Comparison of ENCODE assay signal across 12 cellular contexts in the genomic region with DNA sequence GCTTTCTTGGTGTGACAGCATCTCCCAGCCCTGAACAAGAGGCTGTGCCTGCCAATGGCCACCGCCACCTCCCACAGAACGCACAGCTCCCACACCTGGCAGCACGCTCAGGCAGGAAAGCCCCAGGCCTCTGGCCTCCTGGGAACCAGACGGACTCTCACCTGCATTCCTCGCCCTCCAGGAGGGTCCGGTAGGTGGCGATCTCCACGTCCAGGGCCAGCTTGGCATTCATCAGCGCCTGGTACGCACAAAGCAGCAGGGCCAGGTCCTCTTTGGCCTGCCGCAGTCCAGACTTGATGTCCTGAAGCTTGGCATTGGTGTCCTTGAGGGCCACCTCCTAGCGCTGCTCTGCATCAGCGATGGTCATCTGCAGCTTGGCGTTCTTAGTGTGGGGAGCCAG. TPM values are rescaled to one million over a fixed set of nuclear protein-coding genes. Genes with fewer than 3 reads are reported as not detected.
DNase-seq lines count a peak whose midpoint lies in the region; ATAC-seq and TF ChIP-seq lines count a peak whose summit lies in the region.
"Had no signal": no experiment of that assay in that cellular context is flagged by ENCODE, and none has a peak within 500 bp of the region (broad histone marks: within the 10 kb centered on the region; RNA-seq: fewer than 3 reads in every experiment).

No MANE protein-coding gene starts in this region.

- H3F3A ChIP-seq in neural progenitor cell (ENCODE audit: low read depth) = peaks cover 6% of the 10 kb centered on the region

- no peaks in the 10 kb centered on the region for H3K9me3 Mint-ChIP-seq in central memory CD8-positive, alpha-beta T cell
- H3K9me3 Mint-ChIP-seq in neural progenitor cell = no peaks in the 10 kb centered on the region

- peak; percentile 10 for DNase-seq in ELR (ENCODE audit: low read depth)
- DNase-seq in HT1080 (ENCODE audit: low read depth) = peak; percentile 4
- no peak for DNase-seq in central memory CD8-positive, alpha-beta T cell (ENCODE audit: low spot score in 2 of 2)
- DNase-seq in neural progenitor cell (ENCODE audit: low spot score) = peak; percentile 42
- DNase-seq in hepatic stellate cell (ENCODE audit: low spot score) = no peak
- DNase-seq in stimulated activated CD8-positive, alpha-beta memory T cell treated with anti-CD3 and anti-CD28 coated beads, Interleukin-4, amount 100 ng/mL, for 48 hours = no peak
- no peak for DNase-seq in NCI-H1092 (lab: John Stamatoyannopoulos, UW)
- DNase-seq: COR-L47, foreskin keratinocyte, NCI-H1092 treated with DMSO at 0.1 percent for 48 hours, NCI-H524 had no signal

- peaks cover 14% of the 10 kb centered on the region for H3K4me1 Mint-ChIP-seq in central memory CD8-positive, alpha-beta T cell
- peaks cover 8% of the 10 kb centered on the region for H3K4me1 Mint-ChIP-seq in neural progenitor cell

- no peaks in the 10 kb centered on the region for H3K9me3 ChIP-seq in neural progenitor cell (ENCODE audit: low read depth)

- no peaks in the 10 kb centered on the region for H4K20me1 ChIP-seq in neural progenitor cell (ENCODE audit: low read depth)

- TF ChIP-seq CTCF in neural progenitor cell (IDR thresholded peaks at IDR 0.05) = peak; percentile 44

- no peaks in the 10 kb centered on the region for H3K79me2 ChIP-seq in neural progenitor cell (ENCODE audit: low read depth)

- no peak overlapping the region for H3K4me2 ChIP-seq in neural progenitor cell

- no peaks in the 10 kb centered on the region for H3K36me3 ChIP-seq in neural progenitor cell

- H3K27ac ChIP-seq in neural progenitor cell = no peak overlapping the region
- H3K27ac ChIP-seq: foreskin keratinocyte had no signal

- no peak overlapping the region for H3K4me3 ChIP-seq in neural progenitor cell

- peak overlapping the region; percentile 55 for H3K4me3 Mint-ChIP-seq in central memory CD8-positive, alpha-beta T cell
- H3K4me3 Mint-ChIP-seq in neural progenitor cell = peak overlapping the region; percentile 77

- H3K4me1 ChIP-seq in neural progenitor cell = no peaks in the 10 kb centered on the region
- H3K4me1 ChIP-seq: foreskin keratinocyte had no signal

- no peak overlapping the region for H2AFZ ChIP-seq in neural progenitor cell (replicated peaks)

- H3K27me3 ChIP-seq in neural progenitor cell = peaks cover 62% of the 10 kb centered on the region

- H3K9ac ChIP-seq in neural progenitor cell = no peak overlapping the region

- no peak for ATAC-seq in central memory CD8-positive, alpha-beta T cell (replicated peaks; ENCODE audit: extremely low read depth, poor library complexity, severe bottlenecking)
- ATAC-seq: foreskin keratinocyte had no signal

- no peaks in the 10 kb centered on the region for H3K36me3 Mint-ChIP-seq in central memory CD8-positive, alpha-beta T cell (ENCODE audit: insufficient read depth)
- no peaks in the 10 kb centered on the region for H3K36me3 Mint-ChIP-seq in neural progenitor cell

- H3K27me3 Mint-ChIP-seq in central memory CD8-positive, alpha-beta T cell = peaks cover 55% of the 10 kb centered on the region
- peaks cover 29% of the 10 kb centered on the region for H3K27me3 Mint-ChIP-seq in neural progenitor cell (ENCODE audit: insufficient read depth, low read depth)

- H3K27ac Mint-ChIP-seq in central memory CD8-positive, alpha-beta T cell (ENCODE audit: low read depth) = no peak overlapping the region
- no peak overlapping the region for H3K27ac Mint-ChIP-seq in neural progenitor cell

RNA-seq across cellular contexts. Expression of gene KRT77, which starts 12.1 kb away (rescaled TPM):
- not detected in 2 replicates for total RNA-seq in HT1080 (2014; rRNA removed; shearing (Covaris generic))
- not detected in 2 replicates for polyA plus RNA-seq in HT1080 (2015; cell fraction: cytosol; rRNA removed)
- not detected in 2 replicates for polyA plus RNA-seq in HT1080 (2015; cell fraction: nucleus; rRNA removed)
- total RNA-seq in neural progenitor cell (ENCODE audit: low replicate concordance) = 0.47 TPM in 1 of 2 replicates, not detected in the other
- total RNA-seq: foreskin keratinocyte had no signal

RNA-seq across cellular contexts. Expression of gene KRT1, which starts 35.2 kb away (rescaled TPM):
- not detected in 2 replicates for total RNA-seq in HT1080 (2014; rRNA removed; shearing (Covaris generic))
- polyA plus RNA-seq in HT1080 (2015; cell fraction: cytosol; rRNA removed) = not detected in 2 replicates
- not detected in 2 replicates for polyA plus RNA-seq in HT1080 (2015; cell fraction: nucleus; rRNA removed)
- not detected in 2 replicates for total RNA-seq in neural progenitor cell (ENCODE audit: low replicate concordance)
- polyA plus RNA-seq: adipose tissue had no signal

Comparison
In these comparisons a context has a peak if more than half of its experiments do, and no peak if none do; other contexts are left out.
1. DNase-seq: peak in ELR (single experiment), HT1080 (single experiment) and neural progenitor cell (single experiment); none in central memory CD8-positive, alpha-beta T cell (0 of 2), hepatic stellate cell (single experiment), stimulated activated CD8-positive, alpha-beta memory T cell treated with anti-CD3 and anti-CD28 coated beads, Interleukin-4, amount 100 ng/mL, for 48 hours (single experiment) and NCI-H1092 (single experiment).